ENCODE assay signal across 21 cellular contexts in the genomic region with DNA sequence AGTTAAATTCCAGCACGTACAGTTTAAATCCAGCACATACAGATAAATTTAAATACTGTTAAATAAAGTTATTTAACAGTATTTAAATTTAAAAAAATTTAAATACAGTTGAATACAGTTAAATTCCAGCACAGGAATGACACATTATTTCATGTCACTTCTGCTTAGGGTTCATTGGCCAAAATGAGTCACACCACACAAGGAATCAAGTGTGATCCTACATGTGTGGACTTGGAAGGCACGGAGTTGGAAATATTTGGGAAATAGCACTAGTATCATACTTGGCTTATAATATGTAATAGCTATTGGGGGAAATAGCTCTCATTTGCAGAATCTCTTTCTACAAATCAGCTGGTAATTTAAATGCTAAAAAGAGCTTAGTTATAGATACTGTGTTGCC. TPM values are rescaled to one million over a fixed set of nuclear protein-coding genes. Genes with fewer than 3 reads are reported as not detected.
A peak's percentile ranks its signal among the peaks of the same experiment; 100 is the strongest.
DNase-seq lines count a peak whose midpoint lies in the region; ATAC-seq and TF ChIP-seq lines count a peak whose summit lies in the region.
"Had no signal": no experiment of that assay in that cellular context is flagged by ENCODE, and none has a peak within 500 bp of the region (broad histone marks: within the 10 kb centered on the region; RNA-seq: fewer than 3 reads in every experiment).

No MANE protein-coding gene starts in this region.

- no peak for TF ChIP-seq POLR2A in breast epithelium (IDR thresholded peaks at IDR 0.05)

- H4K20me1 ChIP-seq in PC-9 (ENCODE audit: insufficient read depth), result peaks cover 89% of the 10 kb centered on the region

- no peak overlapping the region for H3K27ac ChIP-seq in breast epithelium
- H3K27ac ChIP-seq in PC-9, result no peak overlapping the region
- no peak overlapping the region for H3K27ac ChIP-seq in A673 (ENCODE audit: low read depth, low read length, poor library complexity, severe bottlenecking)
- H3K27ac ChIP-seq: BLaER1, brain microvascular endothelial cell, skin epidermis, thoracic aorta had no signal

- H3K9me2 ChIP-seq in PC-9 (ENCODE audit: insufficient read depth), result no peaks in the 10 kb centered on the region

- H3K27ac Mint-ChIP-seq in MCF 10A (ENCODE audit: low read depth, unreplicated experiment), result no peak overlapping the region
- peak overlapping the region; percentile 32 for H3K27ac Mint-ChIP-seq in chondrocyte (ENCODE audit: unreplicated experiment)
- H3K27ac Mint-ChIP-seq in memory B cell, result peak overlapping the region; percentile 74

- H3K4me2 ChIP-seq in PC-9, result no peak overlapping the region
- H3K4me2 ChIP-seq: BLaER1 had no signal

- peaks cover under 1% of the 10 kb centered on the region for H3K9me3 Mint-ChIP-seq in MCF 10A (ENCODE audit: unreplicated experiment)
- H3K9me3 Mint-ChIP-seq in chondrocyte (ENCODE audit: low read depth), result no peaks in the 10 kb centered on the region
- no peaks in the 10 kb centered on the region for H3K9me3 Mint-ChIP-seq in memory B cell

- H3K4me3 Mint-ChIP-seq in MCF 10A (ENCODE audit: unreplicated experiment), result no peak overlapping the region
- H3K4me3 Mint-ChIP-seq in chondrocyte (ENCODE audit: unreplicated experiment), result no peak overlapping the region
- no peak overlapping the region for H3K4me3 Mint-ChIP-seq in memory B cell
- H3K4me3 Mint-ChIP-seq: activated CD8-positive, alpha-beta T cell treated with anti-CD3 and anti-CD28 coated beads, Interleukin-2, amount 10 ng/mL, durations not matched to agents 7 days and 5 days had no signal

- BruUV-seq in MCF 10A (replicated peaks; lab: Mats Ljungman, UMichigan) (no TSS peak), PC-9 (replicated peaks; lab: Mats Ljungman, UMichigan) (no TSS peak), A673 (replicated peaks; lab: Mats Ljungman, UMichigan) (no TSS peak)

- intact Hi-C loops in MCF 10A (cut with micrococcal nuclease), result no loop called here
- intact Hi-C loops in breast epithelium (cut with DNase I; ENCODE audit: low total_unique reads), result no loop called here
- intact Hi-C loops in PC-9 (cut with micrococcal nuclease; ENCODE audit: unreplicated experiment), result no loop called here
- intact Hi-C loops in A673 (cut with micrococcal nuclease; ENCODE audit: unreplicated experiment), result no loop called here

- H3K4me1 Mint-ChIP-seq in MCF 10A (ENCODE audit: insufficient read depth, unreplicated experiment) (peaks cover 25% of the 10 kb centered on the region), chondrocyte (ENCODE audit: low read depth) (peaks cover 50% of the 10 kb centered on the region), memory B cell (peaks cover 37% of the 10 kb centered on the region)

- CTCF ChIA-PET in MCF 10A (lab: Yijun Ruan, JAX) (interaction anchor here (2.6 kb wide), 1 partner anchor 56 kb away, joined by 21 read pairs; no protein-coding TSS in a partner anchor), PC-9 (lab: Charles Lee) (interaction anchor here (0.9 kb wide), 1 partner anchor 56 kb away, joined by 3 read pairs; no protein-coding TSS in a partner anchor), A673 (lab: Charles Lee) (no interaction called here)

- H3K4me3 ChIP-seq in breast epithelium (no peak overlapping the region), PC-9 (no peak overlapping the region), A673 (ENCODE audit: low read depth, low read length, poor library complexity, severe bottlenecking) (no peak overlapping the region)
- H3K4me3 ChIP-seq: BLaER1, skin epidermis, thoracic aorta had no signal

- ATAC-seq in memory B cell (ENCODE audit: low read depth) (no peak), HG02763 (IDR thresholded peaks at IDR 0.05; ENCODE audit: unreplicated experiment) (no peak)
- ATAC-seq: activated CD8-positive, alpha-beta T cell treated with anti-CD3 and anti-CD28 coated beads, Interleukin-2, amount 10 ng/mL, durations not matched to agents 7 days and 5 days; left ventricle myocardium superior had no signal

- H3F3A ChIP-seq in PC-9 (ENCODE audit: insufficient read depth, low read depth), result peaks cover 22% of the 10 kb centered on the region; the same call in 1 of the 2 replicates

- no peaks in the 10 kb centered on the region for H3K4me1 ChIP-seq in breast epithelium
- no peaks in the 10 kb centered on the region for H3K4me1 ChIP-seq in PC-9 (replicated peaks; ENCODE audit: insufficient read depth)
- no peaks in the 10 kb centered on the region for H3K4me1 ChIP-seq in A673 (ENCODE audit: insufficient read depth, low read length, poor library complexity, severe bottlenecking)

- H3K9me3 ChIP-seq in breast epithelium (no peaks in the 10 kb centered on the region), PC-9 (ENCODE audit: insufficient read depth, low read depth) (no peaks in the 10 kb centered on the region), A673 (ENCODE audit: low read depth, low read length, poor library complexity, severe bottlenecking) (no peaks in the 10 kb centered on the region)
- H3K9me3 ChIP-seq: thoracic aorta had no signal

- H3K27me3 ChIP-seq in breast epithelium (no peaks in the 10 kb centered on the region), PC-9 (ENCODE audit: insufficient read depth, low read depth) (no peaks in the 10 kb centered on the region), A673 (replicated peaks; ENCODE audit: insufficient read depth, low read depth, low read length, poor library complexity) (no peaks in the 10 kb centered on the region)
- H3K27me3 ChIP-seq: BLaER1, brain microvascular endothelial cell had no signal

- POLR2A ChIA-PET in MCF 10A (lab: Yijun Ruan, JAX), result interaction anchor here (0.5 to 6.1 kb wide), 4 partner anchors 10 to 86 kb away, joined by 3 to 45 read pairs (median 4); a partner anchor contains a TSS
- POLR2A ChIA-PET in PC-9 (lab: Charles Lee; ENCODE audit: unreplicated experiment), result no interaction called here
- POLR2A ChIA-PET in A673 (lab: Charles Lee; ENCODE audit: low non-redundant PET), result no interaction called here

- TF ChIP-seq CTCF in MCF 10A (IDR thresholded peaks at IDR 0.05; ENCODE audit: unreplicated experiment) (no peak), breast epithelium (IDR thresholded peaks at IDR 0.05) (no peak), chondrocyte (IDR thresholded peaks at IDR 0.05) (no peak), PC-9 (conservative IDR thresholded peaks at IDR 0.05) (no peak), A673 (conservative IDR thresholded peaks at IDR 0.05; ENCODE audit: low read depth, low read length) (no peak)

- H3K27me3 Mint-ChIP-seq in MCF 10A (ENCODE audit: insufficient read depth, unreplicated experiment) (no peaks in the 10 kb centered on the region), chondrocyte (ENCODE audit: low read depth) (no peaks in the 10 kb centered on the region), memory B cell (no peaks in the 10 kb centered on the region)

- no peak overlapping the region for H2AFZ ChIP-seq in PC-9

- DNase-seq in MCF 10A (ENCODE audit: unreplicated experiment), result peak; percentile 30
- DNase-seq in breast epithelium (ENCODE audit: low spot score in 2 of 2), result no peak
- no peak for DNase-seq in chondrocyte (ENCODE audit: low spot score)
- DNase-seq in memory B cell (ENCODE audit: low spot score in 2 of 2), result no peak
- no peak for DNase-seq in PC-9
- DNase-seq in central memory CD4-positive, alpha-beta T cell, result no peak
- DNase-seq in A673 (ENCODE audit: low spot score), result no peak
- DNase-seq: activated CD4-positive, CD25-positive, alpha-beta regulatory T cell treated with anti-CD3 and anti-CD28 coated beads, Interleukin-2, amount 50 U/mL, for 72 hours; activated CD8-positive, alpha-beta T cell treated with anti-CD3 and anti-CD28 coated beads, Interleukin-2, amount 10 ng/mL, durations not matched to agents 7 days and 5 days; activated gamma-delta T cell; brain microvascular endothelial cell; cortex of kidney; hippocampal formation; left ventricle myocardium superior; NCI-H69; Right ventricle myocardium superior; stimulated activated naive CD4-positive, alpha-beta T cell had no signal

- H3K79me2 ChIP-seq in PC-9 (ENCODE audit: low read depth), result peaks cover 96% of the 10 kb centered on the region

- H3K36me3 ChIP-seq in breast epithelium (no peaks in the 10 kb centered on the region), PC-9 (ENCODE audit: low read depth) (0 out of 2 replicates have a peak, but pooled peaks cover 6% of the 10 kb centered on the region), A673 (ENCODE audit: insufficient read depth, low read length, poor library complexity, severe bottlenecking) (peaks cover 7% of the 10 kb centered on the region)
- H3K36me3 ChIP-seq: brain microvascular endothelial cell, thoracic aorta had no signal

- peaks cover 41% of the 10 kb centered on the region for H3K36me3 Mint-ChIP-seq in MCF 10A (ENCODE audit: insufficient read depth, unreplicated experiment)
- H3K36me3 Mint-ChIP-seq in chondrocyte (ENCODE audit: low read depth), result no peaks in the 10 kb centered on the region
- H3K36me3 Mint-ChIP-seq in memory B cell, result peaks cover 14% of the 10 kb centered on the region

RNA-seq across cellular contexts. Expression of a gene that starts 10.6 kb away (rescaled TPM):
- total RNA-seq in MCF 10A (2022) (172 and 221 TPM in 2 replicates), breast epithelium (100 to 1,000 TPM; 105 to 114 (median 110) TPM), chondrocyte (204 to 231 TPM (median 216 TPM) in 3 replicates), PC-9 (2021) (197 and 319 TPM in 2 replicates), A673 (2021) (245 and 258 TPM in 2 replicates)
